ENCODE assay signal across 19 cellular contexts in the genomic region with DNA sequence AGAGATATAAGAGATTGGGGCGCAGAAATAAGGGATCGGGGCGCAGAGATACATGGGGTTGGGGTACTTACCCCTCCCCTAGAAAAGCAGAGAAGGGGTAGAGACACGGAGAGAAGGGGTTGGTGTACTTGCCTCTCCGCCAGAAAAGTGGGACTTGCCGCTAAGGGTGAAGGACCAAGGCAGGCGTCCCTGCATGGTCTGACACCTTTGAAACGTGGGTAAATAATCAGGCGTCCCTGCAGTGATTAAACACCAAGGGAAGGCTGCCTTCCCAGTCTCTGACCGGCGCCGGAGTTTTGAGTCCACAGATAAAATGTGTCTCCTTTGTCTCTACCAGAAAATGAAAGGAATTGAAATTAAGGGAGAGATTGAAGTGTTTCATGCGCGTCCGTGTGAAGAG. TPM values are rescaled to one million over a fixed set of nuclear protein-coding genes. Genes with fewer than 3 reads are reported as not detected.
"Had no signal": no experiment of that assay in that cellular context is flagged by ENCODE, and none has a peak within 500 bp of the region (broad histone marks: within the 10 kb centered on the region; RNA-seq: fewer than 3 reads in every experiment).

No MANE protein-coding gene starts in this region.

RNA-seq across cellular contexts. Expression of a gene that starts 44.6 kb away (rescaled TPM):
- total RNA-seq: activated naive CD4-positive, alpha-beta T cell treated with anti-CD3 and anti-CD28 coated beads for 36 hours; activated naive CD4-positive, alpha-beta T cell treated with anti-CD3 and anti-CD28 coated beads, Interleukin-2, amount 50 U/mL, for 72 hours; activated naive CD8-positive, alpha-beta T cell treated with anti-CD3 and anti-CD28 coated beads for 36 hours; activated naive CD8-positive, alpha-beta T cell treated with anti-CD3 and anti-CD28 coated beads, Interleukin-2, amount 10 ng/mL, durations not matched to agents 7 days and 5 days; activated T-cell treated with anti-CD3 and anti-CD28 coated beads, Interleukin-2, amount 50 U/mL, for 4 hours; activated T-cell treated with anti-CD3 and anti-CD28 coated beads, Interleukin-2, amount 50 U/mL, for 72 hours; activated T-helper 1 cell treated with anti-CD3 and anti-CD28 coated beads, Interleukin-12 subunit alpha, Interleukin-12 subunit beta, Interleukin-2, Interleukin-4 antibody, amounts not matched to agents 30 ng/mL and 10 ng/mL and 1 ng/mL, durations not matched to agents 14 hours and 24 hours and 36 hours; activated T-helper 17 cell treated with anti-CD3 and anti-CD28 coated beads, Interleukin-2, amount 50 U/mL, for 72 hours; activated T-helper 2 cell treated with anti-CD3 and anti-CD28 coated beads, Interferon-gamma antibody, Interleukin-2, Interleukin-4, amounts not matched to agents 10 μg/mL and 5 μg/mL and 100 μg/mL, durations not matched to agents 14 hours and 24 hours and 36 hours; adrenal gland; aorta; ascending aorta; astrocyte; body of pancreas; breast epithelium; bronchial epithelial cell; cardiac muscle cell; cardiac septum had no signal
- polyA plus RNA-seq: adipose tissue, adrenal gland, aorta had no signal
